ENCODE assay signal across 8 cellular contexts in the genomic region with DNA sequence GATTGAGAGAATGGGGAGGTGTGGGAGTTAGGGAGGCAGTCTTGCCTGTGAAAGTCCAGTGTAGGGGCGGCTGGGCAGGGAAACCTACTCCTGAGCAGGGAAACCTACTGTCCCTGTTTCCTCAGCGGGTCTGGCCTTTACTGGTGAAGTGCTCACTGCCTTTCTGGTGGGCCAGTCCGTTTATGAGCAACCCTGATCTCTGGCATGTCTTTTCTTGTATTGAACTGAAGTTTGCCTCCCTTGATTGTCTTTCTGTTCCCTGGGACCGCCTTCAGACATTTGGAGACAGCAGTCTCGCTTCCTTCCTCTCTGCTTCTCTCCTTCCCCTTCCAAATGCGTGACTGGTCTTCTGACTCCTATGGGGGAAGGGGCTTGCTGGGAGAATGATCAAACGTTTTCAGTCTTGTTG.
DNase-seq lines count a peak whose midpoint lies in the region; TF ChIP-seq lines count a peak whose summit lies in the region.

No MANE protein-coding gene starts in this region.

- H3K9ac ChIP-seq in KMS-11 (peak overlapping the region; percentile 25; the same call in 1 of the 2 replicates), subcutaneous abdominal adipose tissue (ENCODE audit: low read length in 5 of 5) (peak overlapping the region; percentile 77 to 93 (median 83))

- H3K4me2 ChIP-seq in KMS-11, result peak overlapping the region; percentile 75

- no peak overlapping the region for H2AFZ ChIP-seq in KMS-11 (ENCODE audit: low read depth)

- H3K9me3 ChIP-seq in subcutaneous abdominal adipose tissue (ENCODE audit: control insufficient read depth in 5 of 5, low read length in 5 of 5), result no peaks in the 10 kb centered on the region

- H4K20me1 ChIP-seq in KMS-11 (ENCODE audit: insufficient read depth), result no peaks in the 10 kb centered on the region

- H3K36me3 ChIP-seq in KMS-11 (ENCODE audit: insufficient read depth) (no peaks in the 10 kb centered on the region), subcutaneous abdominal adipose tissue (ENCODE audit: control insufficient read depth in 5 of 5, insufficient read depth in 5 of 5, low read length in 5 of 5) (peaks cover 0 to 4% (median 0%) of the 10 kb centered on the region in 5 donors)

- peaks cover 73% of the 10 kb centered on the region for H3K79me2 ChIP-seq in KMS-11 (ENCODE audit: insufficient read depth, low read depth)

- POLR2A ChIA-PET in HEK293T (lab: Yijun Ruan, JAX), result no interaction called here

- H3K27me3 ChIP-seq in KMS-11 (ENCODE audit: insufficient read depth, low read depth), result no peaks in the 10 kb centered on the region
- H3K27me3 ChIP-seq in subcutaneous abdominal adipose tissue (ENCODE audit: control insufficient read depth in 5 of 5, insufficient read depth in 4 of 5, low read length in 5 of 5), result no peaks in the 10 kb centered on the region

- H3K4me3 ChIP-seq in AG10803 (ENCODE audit: low read length) (peak overlapping the region; percentile 95), KMS-11 (IDR thresholded peaks at IDR 0.05; ENCODE audit: insufficient read depth, low read depth, low read length) (no peak overlapping the region), astrocyte of the spinal cord (ENCODE audit: low read depth, low read length) (peak overlapping the region; percentile 66), subcutaneous abdominal adipose tissue (ENCODE audit: low read depth in 1 of 5, low read length in 5 of 5) (peak overlapping the region; percentile 80 to 94 (median 91))

- CTCF ChIA-PET in HEK293T (lab: Yijun Ruan, JAX), result no interaction called here

- H3K4me1 ChIP-seq in KMS-11 (ENCODE audit: low read depth, poor library complexity, severe bottlenecking), result peaks cover 70% of the 10 kb centered on the region
- H3K4me1 ChIP-seq in subcutaneous abdominal adipose tissue (ENCODE audit: control insufficient read depth in 5 of 5, insufficient read depth in 5 of 5, low read length in 5 of 5), result peaks cover 3 to 80% (median 77%) of the 10 kb centered on the region in 5 donors

- in situ Hi-C loops in astrocyte of the spinal cord (cut with HindIII; ENCODE audit: low sequenced_read_pairs), result no loop called here
- in situ Hi-C loops in GM13977 (cut with MboI; ENCODE audit: low pct_unique_long_range_greater_than_20kb, low sequenced_read_pairs, unreplicated experiment), result loop anchor here (10.0 kb wide), 1 partner anchor 334 kb away; no protein-coding TSS in a partner anchor

- peak overlapping the region; percentile 27; the same call in 1 of the 2 replicates for H3K27ac ChIP-seq in KMS-11
- peak overlapping the region; percentile 85 for H3K27ac ChIP-seq in subcutaneous abdominal adipose tissue (ENCODE audit: low read depth, low read length)

- TF ChIP-seq CTCF in AG10803 (conservative IDR thresholded peaks at IDR 0.05; ENCODE audit: low read length), result no peak
- no peak for TF ChIP-seq CTCF in KMS-11 (conservative IDR thresholded peaks at IDR 0.05; ENCODE audit: low read depth, low read length)
- no peak for TF ChIP-seq CTCF in astrocyte of the spinal cord (IDR thresholded peaks at IDR 0.05; ENCODE audit: low read depth, low read length)
- TF ChIP-seq CTCF in GM13977 (IDR thresholded peaks at IDR 0.05; ENCODE audit: extremely low read depth, insufficient read depth, missing control alignments), result no peak

- peak; percentile 63 for DNase-seq in AG10803 (ENCODE audit: low read depth)
- DNase-seq in astrocyte of the spinal cord (ENCODE audit: low read depth, low spot score), result peak; percentile 50
- peak; percentile 41 for DNase-seq in kidney glomerular epithelial cell (lab: John Stamatoyannopoulos, UW)
- no peak for DNase-seq in NCI-H2029 (lab: John Stamatoyannopoulos, UW)
- no peak for DNase-seq in HEK293T (ENCODE audit: extremely low spot score)
- no peak for DNase-seq in GM13977 (ENCODE audit: low spot score)

TF ChIP-seq in HEK293T, 16 proteins besides CTCF, POLR2A, EP300 and RAD21:
- TF ChIP-seq FOXA1 (IDR thresholded peaks at IDR 0.05), result no peak
- TF ChIP-seq, protein P1, sequence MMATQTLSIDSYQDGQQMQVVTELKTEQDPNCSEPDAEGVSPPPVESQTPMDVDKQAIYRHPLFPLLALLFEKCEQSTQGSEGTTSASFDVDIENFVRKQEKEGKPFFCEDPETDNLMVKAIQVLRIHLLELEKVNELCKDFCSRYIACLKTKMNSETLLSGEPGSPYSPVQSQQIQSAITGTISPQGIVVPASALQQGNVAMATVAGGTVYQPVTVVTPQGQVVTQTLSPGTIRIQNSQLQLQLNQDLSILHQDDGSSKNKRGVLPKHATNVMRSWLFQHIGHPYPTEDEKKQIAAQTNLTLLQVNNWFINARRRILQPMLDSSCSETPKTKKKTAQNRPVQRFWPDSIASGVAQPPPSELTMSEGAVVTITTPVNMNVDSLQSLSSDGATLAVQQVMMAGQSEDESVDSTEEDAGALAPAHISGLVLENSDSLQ (IDR thresholded peaks at IDR 0.05), result no peak
- TF ChIP-seq SUZ12 (IDR thresholded peaks at IDR 0.05), result no peak
- TF ChIP-seq CTBP1 (IDR thresholded peaks at IDR 0.05; ENCODE audit: borderline replicate concordance), result no peak
- TF ChIP-seq ARNT (IDR thresholded peaks at IDR 0.05), result no peak
- TF ChIP-seq TARDBP (IDR thresholded peaks at IDR 0.05), result no peak
- no peak for TF ChIP-seq FOXK2 (IDR thresholded peaks at IDR 0.05)
- no peak for TF ChIP-seq ZNF384 (IDR thresholded peaks at IDR 0.05)
- no peak for TF ChIP-seq ELF4 (IDR thresholded peaks at IDR 0.05)
- no peak for TF ChIP-seq NFRKB (IDR thresholded peaks at IDR 0.05)
- TF ChIP-seq FOXM1 (IDR thresholded peaks at IDR 0.05; ENCODE audit: borderline replicate concordance), result no peak
- no peak for TF ChIP-seq HDGF (IDR thresholded peaks at IDR 0.05; ENCODE audit: borderline replicate concordance)

Comparison
In these comparisons a context has a peak if more than half of its experiments do, and no peak if none do; other contexts are left out.
1. DNase-seq: peak in AG10803 (single experiment), astrocyte of the spinal cord (single experiment) and kidney glomerular epithelial cell (single experiment); none in NCI-H2029 (single experiment), HEK293T (single experiment) and GM13977 (single experiment).